1 cellular context compared by ENCODE assay signal in the genomic region with DNA sequence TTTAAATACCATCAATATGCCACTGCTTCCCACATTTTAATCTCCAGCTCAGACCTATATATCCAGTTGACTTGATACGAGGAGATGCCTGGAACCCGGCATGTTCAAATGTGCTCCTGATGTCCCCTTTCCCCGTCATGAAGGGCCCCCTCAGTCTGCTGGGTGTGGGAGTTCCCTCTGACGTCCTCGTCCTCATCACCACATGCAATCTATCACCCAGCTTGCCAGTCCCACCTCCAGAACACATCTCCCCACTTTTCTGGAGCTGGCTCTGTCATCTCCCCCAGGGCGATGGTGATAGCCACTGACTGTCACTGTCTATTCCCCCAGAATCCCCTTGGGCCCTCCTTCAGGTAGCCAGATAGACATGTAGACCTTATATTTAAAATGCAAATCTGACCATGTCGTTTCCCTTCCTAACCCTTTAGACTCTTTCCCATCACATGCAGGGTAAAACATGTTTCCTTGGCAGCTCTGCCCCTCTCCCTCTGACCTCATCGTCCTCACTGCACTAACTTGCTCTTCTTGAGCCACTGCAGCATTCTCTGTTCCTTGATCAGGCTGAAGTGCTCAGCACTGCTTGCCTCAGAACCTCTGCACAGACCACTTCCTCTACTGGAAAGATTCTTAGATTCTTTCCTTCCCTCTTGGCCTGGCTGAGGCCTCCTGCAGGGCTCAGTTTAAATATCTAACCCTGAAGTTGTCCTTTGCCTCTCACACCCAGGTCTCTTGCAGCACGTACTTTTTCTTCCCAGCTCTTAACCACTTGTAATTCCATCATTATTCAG.
TF ChIP-seq lines count a peak whose summit lies in the region.

No MANE protein-coding gene starts in this region.

TF ChIP-seq in IMR-90, 13 proteins besides CTCF, POLR2A, EP300 and RAD21:
- no peak for TF ChIP-seq MXI1 (IDR thresholded peaks at IDR 0.05; ENCODE audit: borderline replicate concordance, low read depth, low read length)
- no peak for TF ChIP-seq NFE2L2 (IDR thresholded peaks at IDR 0.05; ENCODE audit: low read depth, low read length)
- TF ChIP-seq MAZ (IDR thresholded peaks at IDR 0.05; ENCODE audit: borderline replicate concordance, low read depth, low read length): no peak
- no peak for TF ChIP-seq RFX5 (IDR thresholded peaks at IDR 0.05; ENCODE audit: low read depth, low read length)
- TF ChIP-seq, protein P1, sequence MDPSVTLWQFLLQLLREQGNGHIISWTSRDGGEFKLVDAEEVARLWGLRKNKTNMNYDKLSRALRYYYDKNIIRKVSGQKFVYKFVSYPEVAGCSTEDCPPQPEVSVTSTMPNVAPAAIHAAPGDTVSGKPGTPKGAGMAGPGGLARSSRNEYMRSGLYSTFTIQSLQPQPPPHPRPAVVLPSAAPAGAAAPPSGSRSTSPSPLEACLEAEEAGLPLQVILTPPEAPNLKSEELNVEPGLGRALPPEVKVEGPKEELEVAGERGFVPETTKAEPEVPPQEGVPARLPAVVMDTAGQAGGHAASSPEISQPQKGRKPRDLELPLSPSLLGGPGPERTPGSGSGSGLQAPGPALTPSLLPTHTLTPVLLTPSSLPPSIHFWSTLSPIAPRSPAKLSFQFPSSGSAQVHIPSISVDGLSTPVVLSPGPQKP (IDR thresholded peaks at IDR 0.05; ENCODE audit: borderline replicate concordance, low read depth, low read length): no peak
- TF ChIP-seq CHD1 (IDR thresholded peaks at IDR 0.05; ENCODE audit: low read depth, low read length): no peak
- no peak for TF ChIP-seq MAFK (IDR thresholded peaks at IDR 0.05; ENCODE audit: low read depth, low read length)
- no peak for TF ChIP-seq FOS (IDR thresholded peaks at IDR 0.05; ENCODE audit: low read depth, low read length)
- TF ChIP-seq BHLHE40 (IDR thresholded peaks at IDR 0.05; ENCODE audit: low read depth, low read length): no peak
- TF ChIP-seq CEBPB (IDR thresholded peaks at IDR 0.05; ENCODE audit: low read depth, low read length): no peak
- TF ChIP-seq SMC3 (IDR thresholded peaks at IDR 0.05; ENCODE audit: low read depth, low read length): no peak
- TF ChIP-seq, protein P2, sequence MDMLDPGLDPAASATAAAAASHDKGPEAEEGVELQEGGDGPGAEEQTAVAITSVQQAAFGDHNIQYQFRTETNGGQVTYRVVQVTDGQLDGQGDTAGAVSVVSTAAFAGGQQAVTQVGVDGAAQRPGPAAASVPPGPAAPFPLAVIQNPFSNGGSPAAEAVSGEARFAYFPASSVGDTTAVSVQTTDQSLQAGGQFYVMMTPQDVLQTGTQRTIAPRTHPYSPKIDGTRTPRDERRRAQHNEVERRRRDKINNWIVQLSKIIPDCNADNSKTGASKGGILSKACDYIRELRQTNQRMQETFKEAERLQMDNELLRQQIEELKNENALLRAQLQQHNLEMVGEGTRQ (IDR thresholded peaks at IDR 0.05; ENCODE audit: low read depth, low read length): no peak
